In the genomic region with DNA sequence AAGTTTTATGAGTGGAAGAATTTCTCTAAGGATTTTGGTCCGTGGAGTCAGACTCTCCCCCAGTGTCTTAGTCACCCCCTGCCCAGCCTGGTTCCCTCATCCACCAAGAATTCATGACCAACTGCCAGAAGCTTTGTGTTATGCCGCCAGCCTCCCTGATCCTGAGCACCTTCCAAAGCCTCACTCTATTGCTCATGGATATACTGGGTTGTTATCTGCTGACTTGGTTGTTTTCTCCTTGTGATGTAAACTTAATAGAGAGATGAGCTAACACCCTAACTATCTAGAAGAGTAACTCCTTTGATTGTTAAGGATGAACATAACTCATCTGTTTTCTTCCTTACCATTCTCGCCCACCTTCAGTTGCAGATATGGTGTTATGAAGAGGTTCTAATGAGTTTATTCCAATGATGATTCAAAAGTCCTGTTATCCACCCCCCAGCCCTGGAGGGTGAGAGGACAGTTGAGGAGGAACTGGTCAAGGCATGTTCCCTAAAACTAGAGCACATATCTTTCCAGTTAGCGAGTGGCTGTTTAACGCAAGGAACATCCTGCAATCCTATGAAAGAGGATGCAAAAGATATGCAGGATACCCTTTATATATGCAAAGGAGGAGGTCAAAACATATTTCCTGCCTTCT, we compare ENCODE assay signal across 10 cellular contexts. TPM values are rescaled to one million over a fixed set of nuclear protein-coding genes. Genes with fewer than 3 reads are reported as not detected.
DNase-seq lines count a peak whose midpoint lies in the region; TF ChIP-seq lines count a peak whose summit lies in the region.
"Had no signal": no experiment of that assay in that cellular context is flagged by ENCODE, and none has a peak within 500 bp of the region (broad histone marks: within the 10 kb centered on the region; RNA-seq: fewer than 3 reads in every experiment).

No MANE protein-coding gene starts in this region.

- peak overlapping the region; percentile 56 for H3K27ac ChIP-seq in RWPE1

- intact Hi-C loops in activated CD4-positive, alpha-beta memory T cell treated with anti-CD3 and anti-CD28 coated beads for 36 hours (cut with micrococcal nuclease): no loop called here

- CTCF ChIA-PET in activated CD4-positive, alpha-beta memory T cell treated with anti-CD3 and anti-CD28 coated beads, Interleukin-2, amount 10 ng/mL, durations not matched to agents 7 days and 5 days (lab: Charles Lee): interaction anchor here (1.4 to 4.3 kb wide), 10 partner anchors 19 to 358 kb away, joined by 3 to 72 read pairs (median 10); partner anchors contain the start of genes GSDMA and MIEN1
- CTCF ChIA-PET in activated CD4-positive, alpha-beta memory T cell treated with anti-CD3 and anti-CD28 coated beads for 36 hours (lab: Charles Lee): interaction anchor here (0.6 to 4.8 kb wide), 9 partner anchors 10 to 358 kb away, joined by 3 to 77 read pairs (median 5); no protein-coding TSS in a partner anchor
- CTCF ChIA-PET in RWPE1 (lab: Yijun Ruan, JAX): interaction anchor here (0.9 to 3.7 kb wide), 7 partner anchors 16 to 356 kb away, joined by 3 to 25 read pairs (median 5); partner anchors contain the start of genes GSDMA and IKZF3

- POLR2A ChIA-PET in activated CD4-positive, alpha-beta memory T cell treated with anti-CD3 and anti-CD28 coated beads, Interleukin-2, amount 10 ng/mL, durations not matched to agents 7 days and 5 days (lab: Charles Lee): interaction anchor here (0.8 to 2.1 kb wide), 10 partner anchors 11 to 187 kb away, joined by 3 to 12 read pairs (median 7); no protein-coding TSS in a partner anchor
- POLR2A ChIA-PET in activated CD4-positive, alpha-beta memory T cell treated with anti-CD3 and anti-CD28 coated beads for 36 hours (lab: Charles Lee): interaction anchor here (1.3 to 1.6 kb wide), 3 partner anchors 50 to 357 kb away, joined by 4 to 6 read pairs (median 5); no protein-coding TSS in a partner anchor
- POLR2A ChIA-PET in RWPE1 (lab: Yijun Ruan, JAX; ENCODE audit: low non-redundant PET): interaction anchor here (0.7 to 1.1 kb wide), 2 partner anchors 40 to 122 kb away, joined by 3 read pairs; partner anchors contain the start of gene NR1D1

- peak overlapping the region; percentile 91 for H3K4me3 Mint-ChIP-seq in activated CD4-positive, alpha-beta memory T cell treated with anti-CD3 and anti-CD28 coated beads, Interleukin-2, amount 10 ng/mL, durations not matched to agents 7 days and 5 days
- H3K4me3 Mint-ChIP-seq in activated CD4-positive, alpha-beta memory T cell treated with anti-CD3 and anti-CD28 coated beads for 36 hours: no peak overlapping the region

- no peak overlapping the region for H3K27ac Mint-ChIP-seq in activated CD4-positive, alpha-beta memory T cell treated with anti-CD3 and anti-CD28 coated beads, Interleukin-2, amount 10 ng/mL, durations not matched to agents 7 days and 5 days
- H3K27ac Mint-ChIP-seq in activated CD4-positive, alpha-beta memory T cell treated with anti-CD3 and anti-CD28 coated beads for 36 hours: no peak overlapping the region

- H3K36me3 Mint-ChIP-seq in activated CD4-positive, alpha-beta memory T cell treated with anti-CD3 and anti-CD28 coated beads, Interleukin-2, amount 10 ng/mL, durations not matched to agents 7 days and 5 days (ENCODE audit: low read depth): peaks cover 14% of the 10 kb centered on the region
- peaks cover 8% of the 10 kb centered on the region for H3K36me3 Mint-ChIP-seq in activated CD4-positive, alpha-beta memory T cell treated with anti-CD3 and anti-CD28 coated beads for 36 hours

- DNase-seq in activated CD4-positive, alpha-beta memory T cell treated with anti-CD3 and anti-CD28 coated beads, Interleukin-2, amount 10 ng/mL, durations not matched to agents 7 days and 5 days: no peak
- DNase-seq in activated CD4-positive, alpha-beta memory T cell treated with anti-CD3 and anti-CD28 coated beads for 36 hours: no peak
- DNase-seq in RWPE1 (ENCODE audit: low spot score) (peak; percentile 52), glomerular visceral epithelial cell (ENCODE audit: extremely low spot score) (peak; percentile 85), stromal cell of bone marrow (ENCODE audit: low read depth) (peak; percentile 77), GM20000 (ENCODE audit: low spot score) (no peak)
- DNase-seq in stimulated activated CD4-positive, alpha-beta T cell treated with anti-CD3 and anti-CD28 coated beads, Interleukin-2, amount 100 ng/mL, for 48 hours: no peak
- DNase-seq in activated naive CD4-positive, alpha-beta T cell treated with anti-CD3 and anti-CD28 coated beads, Interleukin-2, amount 50 U/mL, for 16 hours: no peak
- DNase-seq: heart left ventricle had no signal

- peaks cover 16% of the 10 kb centered on the region for H3K27me3 Mint-ChIP-seq in activated CD4-positive, alpha-beta memory T cell treated with anti-CD3 and anti-CD28 coated beads, Interleukin-2, amount 10 ng/mL, durations not matched to agents 7 days and 5 days
- peaks cover 6% of the 10 kb centered on the region for H3K27me3 Mint-ChIP-seq in activated CD4-positive, alpha-beta memory T cell treated with anti-CD3 and anti-CD28 coated beads for 36 hours

- peaks cover 31% of the 10 kb centered on the region for H3K4me1 Mint-ChIP-seq in activated CD4-positive, alpha-beta memory T cell treated with anti-CD3 and anti-CD28 coated beads, Interleukin-2, amount 10 ng/mL, durations not matched to agents 7 days and 5 days
- peaks cover 27% of the 10 kb centered on the region for H3K4me1 Mint-ChIP-seq in activated CD4-positive, alpha-beta memory T cell treated with anti-CD3 and anti-CD28 coated beads for 36 hours (ENCODE audit: low read depth)

- H3K9me3 Mint-ChIP-seq in activated CD4-positive, alpha-beta memory T cell treated with anti-CD3 and anti-CD28 coated beads, Interleukin-2, amount 10 ng/mL, durations not matched to agents 7 days and 5 days: no peaks in the 10 kb centered on the region
- H3K9me3 Mint-ChIP-seq in activated CD4-positive, alpha-beta memory T cell treated with anti-CD3 and anti-CD28 coated beads for 36 hours: no peaks in the 10 kb centered on the region

- TF ChIP-seq CTCF in RWPE1 (conservative IDR thresholded peaks at IDR 0.05; ENCODE audit: low read depth) (no peak), GM20000 (IDR thresholded peaks at IDR 0.05; ENCODE audit: extremely low read depth, missing control alignments) (no peak)

RNA-seq across cellular contexts. Expression of gene PSMD3, which starts 1.5 kb away (rescaled TPM):
- total RNA-seq in activated CD4-positive, alpha-beta memory T cell treated with anti-CD3 and anti-CD28 coated beads, Interleukin-2, amount 10 ng/mL, durations not matched to agents 7 days and 5 days: 10 to 100 TPM; 90.3 to 92.2 TPM
- 100 to 1,000 TPM; 120 to 124 TPM for total RNA-seq in activated CD4-positive, alpha-beta memory T cell treated with anti-CD3 and anti-CD28 coated beads for 36 hours

RNA-seq across cellular contexts. Expression of gene GSDMA, which starts 16.3 kb away (rescaled TPM):
- under 1 TPM; 0.33 to 0.78 TPM for total RNA-seq in activated CD4-positive, alpha-beta memory T cell treated with anti-CD3 and anti-CD28 coated beads, Interleukin-2, amount 10 ng/mL, durations not matched to agents 7 days and 5 days
- under 1 TPM; 0.64 to 0.87 TPM for total RNA-seq in activated CD4-positive, alpha-beta memory T cell treated with anti-CD3 and anti-CD28 coated beads for 36 hours

RNA-seq across cellular contexts. Expression of gene CSF3, which starts 36.1 kb away (rescaled TPM):
- not detected for total RNA-seq in activated CD4-positive, alpha-beta memory T cell treated with anti-CD3 and anti-CD28 coated beads, Interleukin-2, amount 10 ng/mL, durations not matched to agents 7 days and 5 days
- not detected for total RNA-seq in activated CD4-positive, alpha-beta memory T cell treated with anti-CD3 and anti-CD28 coated beads for 36 hours
- total RNA-seq: activated CD8-positive, alpha-beta memory T cell treated with anti-CD3 and anti-CD28 coated beads for 36 hours had no signal

RNA-seq across cellular contexts. Expression of gene LRRC3C, which starts 51.6 kb away (rescaled TPM):
- not detected for total RNA-seq in activated CD4-positive, alpha-beta memory T cell treated with anti-CD3 and anti-CD28 coated beads, Interleukin-2, amount 10 ng/mL, durations not matched to agents 7 days and 5 days
- not detected for total RNA-seq in activated CD4-positive, alpha-beta memory T cell treated with anti-CD3 and anti-CD28 coated beads for 36 hours
- total RNA-seq: activated CD8-positive, alpha-beta memory T cell treated with anti-CD3 and anti-CD28 coated beads for 36 hours; heart left ventricle had no signal

RNA-seq across cellular contexts. Expression of gene ORMDL3, which starts 51.7 kb away (rescaled TPM):
- total RNA-seq in activated CD4-positive, alpha-beta memory T cell treated with anti-CD3 and anti-CD28 coated beads, Interleukin-2, amount 10 ng/mL, durations not matched to agents 7 days and 5 days: 100 to 1,000 TPM; 104 to 111 TPM
- 10 to 100 TPM; 53.7 to 58.3 TPM for total RNA-seq in activated CD4-positive, alpha-beta memory T cell treated with anti-CD3 and anti-CD28 coated beads for 36 hours

Comparison
In these comparisons a context has a peak if more than half of its experiments do, and no peak if none do; other contexts are left out.
1. DNase-seq: peak in RWPE1 (single experiment), glomerular visceral epithelial cell (single experiment) and stromal cell of bone marrow (single experiment); none in activated CD4-positive, alpha-beta memory T cell treated with anti-CD3 and anti-CD28 coated beads, Interleukin-2, amount 10 ng/mL, durations not matched to agents 7 days and 5 days (single experiment), activated CD4-positive, alpha-beta memory T cell treated with anti-CD3 and anti-CD28 coated beads for 36 hours (single experiment), stimulated activated CD4-positive, alpha-beta T cell treated with anti-CD3 and anti-CD28 coated beads, Interleukin-2, amount 100 ng/mL, for 48 hours (0 of 2), GM20000 (single experiment) and activated naive CD4-positive, alpha-beta T cell treated with anti-CD3 and anti-CD28 coated beads, Interleukin-2, amount 50 U/mL, for 16 hours (single experiment).